ENCODE assay signal across 17 cellular contexts in genomic region chr12:10557329-10557728, GRCh38. TPM values are rescaled to one million over a fixed set of nuclear protein-coding genes. Genes with fewer than 3 reads are reported as not detected.
A peak's percentile ranks its signal among the peaks of the same experiment; 100 is the strongest.
DNase-seq lines count a peak whose midpoint lies in the region; ATAC-seq lines count a peak whose summit lies in the region.
"Had no signal": no experiment of that assay in that cellular context is flagged by ENCODE, and none has a peak within 500 bp of the region (broad histone marks: within the 10 kb centered on the region; RNA-seq: fewer than 3 reads in every experiment).

No MANE protein-coding gene starts in this region.

- no peak overlapping the region for H3K4me3 ChIP-seq in trophoblast cell (ENCODE audit: low read depth, low read length)
- H3K4me3 ChIP-seq in SJCRH30 = no peak overlapping the region
- H3K4me3 ChIP-seq: BLaER1 treated with 17β-estradiol and CSF1 and Interleukin-3, amounts not matched to agents 10 nM and 100 nM; breast epithelium; dorsolateral prefrontal cortex; thoracic aorta had no signal

- H2BK5ac ChIP-seq in trophoblast cell (ENCODE audit: low read depth, low read length, poor library complexity) = no peak overlapping the region

- no peak overlapping the region for H4K12ac ChIP-seq in trophoblast cell (ENCODE audit: low read depth, low read length)

- H3K36me3 ChIP-seq in trophoblast cell (ENCODE audit: control insufficient read depth in 1 of 2, insufficient read depth in 2 of 2, low read length in 2 of 2) = no peaks in the 10 kb centered on the region
- no peaks in the 10 kb centered on the region for H3K36me3 ChIP-seq in SJCRH30
- H3K36me3 ChIP-seq: BLaER1 treated with 17β-estradiol and CSF1 and Interleukin-3, amounts not matched to agents 10 nM and 100 nM; breast epithelium; thoracic aorta had no signal

- ATAC-seq in GM19035 (IDR thresholded peaks at IDR 0.05; ENCODE audit: unreplicated experiment) (peak; percentile 3), HG02885 (IDR thresholded peaks at IDR 0.05; ENCODE audit: poor library complexity, unreplicated experiment) (peak; percentile 16)
- ATAC-seq in activated CD8-positive, alpha-beta T cell treated with anti-CD3 and anti-CD28 coated beads, Interleukin-2, amount 10 ng/mL, durations not matched to agents 7 days and 5 days = no peak
- ATAC-seq: sciatic nerve had no signal

- H3K4me2 ChIP-seq in trophoblast cell (ENCODE audit: low read length) = no peak overlapping the region

- peak overlapping the region; percentile 63 for H2AFZ ChIP-seq in trophoblast cell (ENCODE audit: insufficient read depth, low read length, poor library complexity)

- no peaks in the 10 kb centered on the region for H3K79me2 ChIP-seq in trophoblast cell (ENCODE audit: control insufficient read depth, insufficient read depth, low read length, poor library complexity)

- no peak overlapping the region for H3K9ac ChIP-seq in trophoblast cell (ENCODE audit: low read length)
- H3K9ac ChIP-seq: BLaER1 treated with 17β-estradiol and CSF1 and Interleukin-3, amounts not matched to agents 10 nM and 100 nM had no signal

- H2BK120ac ChIP-seq in trophoblast cell (ENCODE audit: insufficient read depth, low read length, poor library complexity) = no peak overlapping the region

- H3K27me3 ChIP-seq in trophoblast cell (ENCODE audit: insufficient read depth, low read length) (no peaks in the 10 kb centered on the region), SJCRH30 (no peaks in the 10 kb centered on the region)
- H3K27me3 ChIP-seq: breast epithelium had no signal

- no peak overlapping the region for H4K8ac ChIP-seq in trophoblast cell (ENCODE audit: low read depth, low read length)

- no peaks in the 10 kb centered on the region for H3K9me3 ChIP-seq in trophoblast cell (ENCODE audit: insufficient read depth, low read depth, low read length)
- H3K9me3 ChIP-seq in SJCRH30 (replicated peaks) = no peaks in the 10 kb centered on the region
- H3K9me3 ChIP-seq: breast epithelium, thoracic aorta had no signal

- H3K4ac ChIP-seq in trophoblast cell (ENCODE audit: low read depth, low read length) = no peak overlapping the region

- peak; percentile 35 for DNase-seq in activated CD8-positive, alpha-beta T cell treated with anti-CD3 and anti-CD28 coated beads, Interleukin-2, amount 10 ng/mL, durations not matched to agents 7 days and 5 days
- DNase-seq in trophoblast cell (no peak), SJCRH30 (no peak), mesenteric fat pad (ENCODE audit: low spot score) (no peak)
- no peak for DNase-seq in central memory CD4-positive, alpha-beta T cell
- DNase-seq: DND-41; dorsolateral prefrontal cortex; NCI-H69; occipital lobe; stimulated activated CD4-positive, alpha-beta T cell treated with anti-CD3 and anti-CD28 coated beads, Interleukin-2, amount 100 ng/mL, for 48 hours had no signal

- H3K4me1 ChIP-seq in trophoblast cell (ENCODE audit: control insufficient read depth in 1 of 2, insufficient read depth in 2 of 2, low read length in 2 of 2) (no peaks in the 10 kb centered on the region), SJCRH30 (no peaks in the 10 kb centered on the region)
- H3K4me1 ChIP-seq: breast epithelium had no signal

- peaks cover 6% of the 10 kb centered on the region for H3K9me3 Mint-ChIP-seq in activated CD8-positive, alpha-beta T cell treated with anti-CD3 and anti-CD28 coated beads, Interleukin-2, amount 10 ng/mL, durations not matched to agents 7 days and 5 days (ENCODE audit: insufficient read depth)
- H3K9me3 Mint-ChIP-seq: activated naive CD4-positive, alpha-beta T cell treated with anti-CD3 and anti-CD28 coated beads, Interleukin-2, amount 50 U/mL, for 24 hours had no signal

- no peak overlapping the region for H2AK5ac ChIP-seq in trophoblast cell (ENCODE audit: low read length)

- H3K27ac ChIP-seq in trophoblast cell (ENCODE audit: low read depth, low read length) (no peak overlapping the region), SJCRH30 (no peak overlapping the region)
- H3K27ac ChIP-seq: BLaER1 treated with 17β-estradiol and CSF1 and Interleukin-3, amounts not matched to agents 10 nM and 100 nM; breast epithelium; dorsolateral prefrontal cortex; thoracic aorta had no signal

- POLR2A ChIA-PET in activated CD8-positive, alpha-beta T cell treated with anti-CD3 and anti-CD28 coated beads, Interleukin-2, amount 10 ng/mL, durations not matched to agents 7 days and 5 days (lab: Charles Lee) = interaction anchor here (0.8 to 5.1 kb wide), 14 partner anchors 150 to 903 kb away, joined by 3 to 91 read pairs (median 4); partner anchors contain the start of genes CD69 and CLEC2B

- no peak overlapping the region for H3K14ac ChIP-seq in trophoblast cell (ENCODE audit: low read length)

- no peak overlapping the region for H3K18ac ChIP-seq in trophoblast cell (ENCODE audit: low read length)

- no peak overlapping the region for H3K23ac ChIP-seq in trophoblast cell (ENCODE audit: low read length)

- H3K36me3 Mint-ChIP-seq in activated CD8-positive, alpha-beta T cell treated with anti-CD3 and anti-CD28 coated beads, Interleukin-2, amount 10 ng/mL, durations not matched to agents 7 days and 5 days (ENCODE audit: low read depth) = peaks cover 76% of the 10 kb centered on the region

- CTCF ChIA-PET in activated CD8-positive, alpha-beta T cell treated with anti-CD3 and anti-CD28 coated beads, Interleukin-2, amount 10 ng/mL, durations not matched to agents 7 days and 5 days (lab: Charles Lee) = interaction anchor here (0.9 to 1.4 kb wide), 3 partner anchors 107 to 190 kb away, joined by 3 to 4 read pairs (median 3); no protein-coding TSS in a partner anchor

- no CpG with 5 or more reads among the region's 6 CpGs for WGBS in trophoblast cell (ENCODE audit: extremely low coverage, insufficient coverage, insufficient read length)

- H3K4me1 Mint-ChIP-seq in activated CD8-positive, alpha-beta T cell treated with anti-CD3 and anti-CD28 coated beads, Interleukin-2, amount 10 ng/mL, durations not matched to agents 7 days and 5 days (ENCODE audit: low read depth) = peaks cover 60% of the 10 kb centered on the region

- no peak overlapping the region for H4K91ac ChIP-seq in trophoblast cell (ENCODE audit: low read depth, low read length)

- no peak overlapping the region for H2BK12ac ChIP-seq in trophoblast cell (ENCODE audit: low read length)

- no peaks in the 10 kb centered on the region for H3K27me3 Mint-ChIP-seq in activated CD8-positive, alpha-beta T cell treated with anti-CD3 and anti-CD28 coated beads, Interleukin-2, amount 10 ng/mL, durations not matched to agents 7 days and 5 days (ENCODE audit: low read depth)

- H3K4me3 Mint-ChIP-seq in activated CD8-positive, alpha-beta T cell treated with anti-CD3 and anti-CD28 coated beads, Interleukin-2, amount 10 ng/mL, durations not matched to agents 7 days and 5 days = peak overlapping the region; percentile 82
- H3K4me3 Mint-ChIP-seq: activated naive CD4-positive, alpha-beta T cell treated with anti-CD3 and anti-CD28 coated beads, Interleukin-2, amount 50 U/mL, for 24 hours had no signal

- peak overlapping the region; percentile 91 for H3K27ac Mint-ChIP-seq in activated CD8-positive, alpha-beta T cell treated with anti-CD3 and anti-CD28 coated beads, Interleukin-2, amount 10 ng/mL, durations not matched to agents 7 days and 5 days
- H3K27ac Mint-ChIP-seq: activated naive CD4-positive, alpha-beta T cell treated with anti-CD3 and anti-CD28 coated beads, Interleukin-2, amount 50 U/mL, for 24 hours had no signal

- no peaks in the 10 kb centered on the region for H3K79me1 ChIP-seq in trophoblast cell (ENCODE audit: low read length)

RNA-seq across cellular contexts. Expression of gene EIF2S3B, which starts 51.6 kb away (rescaled TPM):
- 1 to 10 TPM; 1.8 to 2.3 TPM for total RNA-seq in activated CD8-positive, alpha-beta T cell treated with anti-CD3 and anti-CD28 coated beads, Interleukin-2, amount 10 ng/mL, durations not matched to agents 7 days and 5 days
- 3.3 TPM in 2 replicates for polyA plus RNA-seq in trophoblast cell (2013)
- total RNA-seq in SJCRH30 (2014; rRNA removed; shearing (Covaris generic)) = 12.9 and 13.7 TPM in 2 replicates
- 0.45 TPM for total RNA-seq in mesenteric fat pad

RNA-seq across cellular contexts. Expression of gene MAGOHB, which starts 56.1 kb away (rescaled TPM):
- total RNA-seq in activated CD8-positive, alpha-beta T cell treated with anti-CD3 and anti-CD28 coated beads, Interleukin-2, amount 10 ng/mL, durations not matched to agents 7 days and 5 days = 10 to 100 TPM; 73.9 to 76.9 TPM
- 32.1 TPM in 2 replicates for polyA plus RNA-seq in trophoblast cell (2013)
- total RNA-seq in SJCRH30 (2014; rRNA removed; shearing (Covaris generic)) = 64.9 and 65.2 TPM in 2 replicates
- total RNA-seq in mesenteric fat pad = 17.7 TPM
